ENCODE assay signal across 13 cellular contexts in genomic region chr14:88044782-88045446, GRCh38. TPM values are rescaled to one million over a fixed set of nuclear protein-coding genes. Genes with fewer than 3 reads are reported as not detected.
DNase-seq lines count a peak whose midpoint lies in the region; ATAC-seq and TF ChIP-seq lines count a peak whose summit lies in the region.
"Had no signal": no experiment of that assay in that cellular context is flagged by ENCODE, and none has a peak within 500 bp of the region (broad histone marks: within the 10 kb centered on the region; RNA-seq: fewer than 3 reads in every experiment).

No MANE protein-coding gene starts in this region.

- H3K36me3 Mint-ChIP-seq in CD14-positive monocyte, result peaks cover 9 to 11% of the 10 kb centered on the region in 2 donors
- H3K36me3 Mint-ChIP-seq in effector memory CD8-positive, alpha-beta T cell (ENCODE audit: insufficient read depth), result no peaks in the 10 kb centered on the region
- H3K36me3 Mint-ChIP-seq in activated CD4-positive, alpha-beta T cell treated with anti-CD3 and anti-CD28 coated beads, Interleukin-2, amount 10 ng/mL, durations not matched to agents 24 days and 14 days (ENCODE audit: low read depth), result peaks cover 3% of the 10 kb centered on the region

- no peaks in the 10 kb centered on the region for H3K9me3 ChIP-seq in colonic mucosa
- H3K9me3 ChIP-seq: thyroid gland had no signal

- no peaks in the 10 kb centered on the region for H3K4me1 ChIP-seq in colonic mucosa
- H3K4me1 ChIP-seq: thyroid gland had no signal

- no peak overlapping the region for H3K27ac ChIP-seq in colonic mucosa
- H3K27ac ChIP-seq: epithelial cell of prostate, thyroid gland had no signal

- H3K27ac Mint-ChIP-seq in CD14-positive monocyte, result peak overlapping the region; percentile 97 to 99 (median 99)
- H3K27ac Mint-ChIP-seq in effector memory CD8-positive, alpha-beta T cell, result peak overlapping the region in 1 of 2 donors; percentile 75
- H3K27ac Mint-ChIP-seq in activated CD4-positive, alpha-beta T cell treated with anti-CD3 and anti-CD28 coated beads, Interleukin-2, amount 10 ng/mL, durations not matched to agents 24 days and 14 days, result no peak overlapping the region

- H3K9ac ChIP-seq in colonic mucosa (ENCODE audit: low read depth in 2 of 2, low read length in 2 of 2), result no peak overlapping the region

- peaks cover 59% of the 10 kb centered on the region for H3K4me1 Mint-ChIP-seq in CD14-positive monocyte
- H3K4me1 Mint-ChIP-seq in effector memory CD8-positive, alpha-beta T cell (ENCODE audit: low read depth in 2 of 2), result peaks cover 3 to 6% of the 10 kb centered on the region in 2 donors
- peaks cover 3% of the 10 kb centered on the region for H3K4me1 Mint-ChIP-seq in activated CD4-positive, alpha-beta T cell treated with anti-CD3 and anti-CD28 coated beads, Interleukin-2, amount 10 ng/mL, durations not matched to agents 24 days and 14 days

- peaks cover 0 to 5% (median 4%) of the 10 kb centered on the region in 7 donors for H3K9me3 Mint-ChIP-seq in CD14-positive monocyte
- peaks cover 0 to 6% of the 10 kb centered on the region in 2 donors for H3K9me3 Mint-ChIP-seq in effector memory CD8-positive, alpha-beta T cell
- H3K9me3 Mint-ChIP-seq in activated CD4-positive, alpha-beta T cell treated with anti-CD3 and anti-CD28 coated beads, Interleukin-2, amount 10 ng/mL, durations not matched to agents 24 days and 14 days, result peaks cover 18% of the 10 kb centered on the region

- no peaks in the 10 kb centered on the region for H3K36me3 ChIP-seq in colonic mucosa
- H3K36me3 ChIP-seq: thyroid gland had no signal

- ATAC-seq in GM19035 (IDR thresholded peaks at IDR 0.05; ENCODE audit: unreplicated experiment) (peak; percentile 71), HG03378 (IDR thresholded peaks at IDR 0.05; ENCODE audit: unreplicated experiment) (peak; percentile 92), GM21737 (IDR thresholded peaks at IDR 0.05; ENCODE audit: unreplicated experiment) (no peak)
- peak; percentile 90 for ATAC-seq in effector memory CD8-positive, alpha-beta T cell (replicated peaks)

- no peaks in the 10 kb centered on the region for H3K27me3 Mint-ChIP-seq in CD14-positive monocyte (ENCODE audit: low read depth in 3 of 3)
- H3K27me3 Mint-ChIP-seq in effector memory CD8-positive, alpha-beta T cell, result no peaks in the 10 kb centered on the region
- no peaks in the 10 kb centered on the region for H3K27me3 Mint-ChIP-seq in activated CD4-positive, alpha-beta T cell treated with anti-CD3 and anti-CD28 coated beads, Interleukin-2, amount 10 ng/mL, durations not matched to agents 24 days and 14 days

- TF ChIP-seq CTCF in CD14-positive monocyte (IDR thresholded peaks at IDR 0.05) (no peak), colonic mucosa (IDR thresholded peaks at IDR 0.05) (no peak)

- intact Hi-C loops in CD14-positive monocyte (cut with micrococcal nuclease) (loop anchor here in 1 of 2 donors (5.0 to 10.0 kb wide), 3 partner anchors 33 to 87 kb away; partner anchors contain the start of gene GALC), colonic mucosa (cut with DNase I) (no loop called here)
- intact Hi-C loops in activated CD4-positive, alpha-beta T cell treated with anti-CD3 and anti-CD28 coated beads, Interleukin-2, amount 10 ng/mL, durations not matched to agents 24 days and 14 days (cut with micrococcal nuclease), result loop anchor here (5.0 kb wide), 1 partner anchor 38 kb away; the partner anchor contains the start of gene GPR65

- H3K4me3 Mint-ChIP-seq in CD14-positive monocyte, result peak overlapping the region; percentile 37 to 54
- H3K4me3 Mint-ChIP-seq in effector memory CD8-positive, alpha-beta T cell, result no peak overlapping the region
- no peak overlapping the region for H3K4me3 Mint-ChIP-seq in activated CD4-positive, alpha-beta T cell treated with anti-CD3 and anti-CD28 coated beads, Interleukin-2, amount 10 ng/mL, durations not matched to agents 24 days and 14 days

- H3K4me3 ChIP-seq in colonic mucosa, result no peak overlapping the region
- H3K4me3 ChIP-seq: thyroid gland had no signal

- H3K27me3 ChIP-seq in colonic mucosa, result no peaks in the 10 kb centered on the region
- H3K27me3 ChIP-seq: thyroid gland had no signal

- DNase-seq in CD14-positive monocyte (ENCODE audit: low spot score), result peak; percentile 47
- DNase-seq in effector memory CD8-positive, alpha-beta T cell, result peak in 1 of 3 experiments; percentile 4
- no peak for DNase-seq in colonic mucosa
- no peak for DNase-seq in activated CD4-positive, alpha-beta T cell treated with anti-CD3 and anti-CD28 coated beads, Interleukin-2, amount 10 ng/mL, durations not matched to agents 24 days and 14 days
- no peak for DNase-seq in NCI-H128 (lab: John Stamatoyannopoulos, UW; ENCODE audit: unreplicated experiment)
- DNase-seq: mammary epithelial cell; RPMI8226; stimulated activated CD4-positive, alpha-beta T cell treated with anti-CD3 and anti-CD28 coated beads, Interleukin-15, amount 100 ng/mL, for 24 hours; thyroid gland had no signal

RNA-seq across cellular contexts. Expression of gene GPR65, which starts 40.0 kb away (rescaled TPM):
- 10 to 100 TPM; 15.5 to 33.3 TPM for polyA plus RNA-seq in CD14-positive monocyte
- 1 to 10 TPM in 1 of 2 donors, under 1 TPM in 1; 0.35 to 1.2 TPM for total RNA-seq in colonic mucosa
- total RNA-seq in activated CD4-positive, alpha-beta T cell treated with anti-CD3 and anti-CD28 coated beads, Interleukin-2, amount 10 ng/mL, durations not matched to agents 24 days and 14 days, result 8.1 and 8.3 TPM in 2 replicates
- total RNA-seq: mammary epithelial cell had no signal
- polyA plus RNA-seq: mammary epithelial cell had no signal

RNA-seq across cellular contexts. Expression of gene GALC, which starts 51.9 kb away (rescaled TPM):
- 10 to 100 TPM; 28.6 to 40.6 TPM for polyA plus RNA-seq in CD14-positive monocyte
- total RNA-seq in colonic mucosa, result 10 to 100 TPM; 14.9 to 27.4 TPM
- total RNA-seq in activated CD4-positive, alpha-beta T cell treated with anti-CD3 and anti-CD28 coated beads, Interleukin-2, amount 10 ng/mL, durations not matched to agents 24 days and 14 days, result 7.3 and 9.3 TPM in 2 replicates

Comparison
In these comparisons a context has a peak if more than half of its experiments do, and no peak if none do; other contexts are left out.
1. H3K4me3 Mint-ChIP-seq: peak in CD14-positive monocyte (2 of 2); none in effector memory CD8-positive, alpha-beta T cell (0 of 2) and activated CD4-positive, alpha-beta T cell treated with anti-CD3 and anti-CD28 coated beads, Interleukin-2, amount 10 ng/mL, durations not matched to agents 24 days and 14 days (single experiment).